In genomic region chr2:230416061-230416721, GRCh38 we compare ENCODE assay signal across 1 cellular context.
TF ChIP-seq lines count a peak whose summit lies in the region.

TSS of gene SP100 (plus strand) at chr2:230416201. CDS start at chr2:230416297, 96 bp downstream.

TF ChIP-seq in GM12878, 131 proteins besides CTCF, POLR2A, EP300 and RAD21 (continued from another document):
- TF ChIP-seq PRDM15 (CRISPR knock-in tag; IDR thresholded peaks at IDR 0.05) (no peak), BACH1 (IDR thresholded peaks at IDR 0.05; ENCODE audit: borderline replicate concordance) (peak; percentile 71), SUPT20H (IDR thresholded peaks at IDR 0.05; ENCODE audit: borderline replicate concordance, control insufficient read depth, low read depth, low read length) (no peak), SUZ12 (IDR thresholded peaks at IDR 0.05; ENCODE audit: unreplicated experiment) (no peak), SREBF1 (IDR thresholded peaks at IDR 0.05; ENCODE audit: low read length) (no peak), ZNF687 (IDR thresholded peaks at IDR 0.05) (peak; percentile 86)
